ENCODE assay signal across 1 cellular context in the genomic region with DNA sequence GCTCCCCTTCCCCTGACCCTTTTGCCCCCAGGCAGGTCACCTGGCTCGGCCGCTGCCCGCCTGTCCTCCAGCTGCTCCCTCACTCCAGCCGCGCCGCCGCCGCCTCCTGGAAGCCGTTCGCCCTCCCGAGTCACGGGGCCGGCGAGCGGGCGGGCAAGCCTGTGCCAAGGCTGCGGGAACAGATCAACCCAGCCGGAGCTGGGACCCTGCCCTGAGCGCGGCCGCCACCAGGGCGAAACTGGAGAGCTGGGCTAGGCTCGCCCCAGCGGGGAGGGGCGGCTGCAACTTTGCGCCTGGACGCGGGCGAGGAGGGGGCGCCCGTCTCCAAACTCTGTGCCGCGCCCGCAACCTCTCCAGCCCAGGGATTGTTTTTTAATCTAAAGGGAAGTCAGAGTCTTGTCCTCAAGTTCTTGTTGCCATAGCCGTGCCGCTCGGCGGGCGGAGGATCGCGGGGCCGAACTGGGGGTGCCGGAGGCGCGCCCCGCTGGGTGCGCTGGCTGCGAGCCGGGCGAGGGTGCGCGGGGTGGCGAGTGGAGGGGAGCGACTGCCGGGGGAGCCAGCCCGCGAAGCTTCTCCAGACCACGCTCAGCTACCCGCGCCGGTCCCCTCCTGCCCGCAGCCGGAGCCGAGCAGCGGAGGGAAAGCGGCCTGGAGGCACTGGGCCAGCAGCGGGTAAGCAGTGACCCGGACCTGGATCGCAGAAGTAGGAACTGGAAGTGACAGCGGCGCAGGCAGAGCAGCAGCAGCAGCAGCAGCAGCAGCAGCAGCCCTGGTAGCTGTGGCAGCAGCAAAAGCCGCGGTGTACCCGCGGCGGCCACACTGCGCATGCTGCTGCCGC.
A peak's percentile ranks its signal among the peaks of the same experiment; 100 is the strongest.
TF ChIP-seq lines count a peak whose summit lies in the region.

No MANE protein-coding gene starts in this region.

TF ChIP-seq in H1, 55 proteins besides CTCF, POLR2A, EP300 and RAD21 (continued from another document):
- TF ChIP-seq, protein P1, sequence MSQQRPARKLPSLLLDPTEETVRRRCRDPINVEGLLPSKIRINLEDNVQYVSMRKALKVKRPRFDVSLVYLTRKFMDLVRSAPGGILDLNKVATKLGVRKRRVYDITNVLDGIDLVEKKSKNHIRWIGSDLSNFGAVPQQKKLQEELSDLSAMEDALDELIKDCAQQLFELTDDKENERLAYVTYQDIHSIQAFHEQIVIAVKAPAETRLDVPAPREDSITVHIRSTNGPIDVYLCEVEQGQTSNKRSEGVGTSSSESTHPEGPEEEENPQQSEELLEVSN (IDR thresholded peaks at IDR 0.05), result 0 out of 2 replicates have a peak, but pooled peaks have one; percentile 40
- TF ChIP-seq TBP (IDR thresholded peaks at IDR 0.05; ENCODE audit: low read depth, low read length), result no peak
- TF ChIP-seq KDM4A (IDR thresholded peaks at IDR 0.05; ENCODE audit: low read depth, low read length, severe bottlenecking), result peak; percentile 35
- TF ChIP-seq SRF (IDR thresholded peaks at IDR 0.05; ENCODE audit: low read depth, low read length), result no peak
- TF ChIP-seq CBX8 (IDR thresholded peaks at IDR 0.05; ENCODE audit: borderline replicate concordance, low read depth, low read length), result no peak
- peak; percentile 35; the same call in 1 of the 2 replicates for TF ChIP-seq PHF8 (conservative IDR thresholded peaks at IDR 0.05; ENCODE audit: low read depth, low read length)
- TF ChIP-seq SAP30 (IDR thresholded peaks at IDR 0.05; ENCODE audit: insufficient read depth, insufficient replicate concordance, low read length), result no peak
- no peak for TF ChIP-seq BACH1 (IDR thresholded peaks at IDR 0.05; ENCODE audit: low read length)
- TF ChIP-seq, protein P2, sequence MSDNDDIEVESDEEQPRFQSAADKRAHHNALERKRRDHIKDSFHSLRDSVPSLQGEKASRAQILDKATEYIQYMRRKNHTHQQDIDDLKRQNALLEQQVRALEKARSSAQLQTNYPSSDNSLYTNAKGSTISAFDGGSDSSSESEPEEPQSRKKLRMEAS (IDR thresholded peaks at IDR 0.05), result peak; percentile 45
TF ChIP-seq in H1: peak in this region for 5.
